In the genomic region with DNA sequence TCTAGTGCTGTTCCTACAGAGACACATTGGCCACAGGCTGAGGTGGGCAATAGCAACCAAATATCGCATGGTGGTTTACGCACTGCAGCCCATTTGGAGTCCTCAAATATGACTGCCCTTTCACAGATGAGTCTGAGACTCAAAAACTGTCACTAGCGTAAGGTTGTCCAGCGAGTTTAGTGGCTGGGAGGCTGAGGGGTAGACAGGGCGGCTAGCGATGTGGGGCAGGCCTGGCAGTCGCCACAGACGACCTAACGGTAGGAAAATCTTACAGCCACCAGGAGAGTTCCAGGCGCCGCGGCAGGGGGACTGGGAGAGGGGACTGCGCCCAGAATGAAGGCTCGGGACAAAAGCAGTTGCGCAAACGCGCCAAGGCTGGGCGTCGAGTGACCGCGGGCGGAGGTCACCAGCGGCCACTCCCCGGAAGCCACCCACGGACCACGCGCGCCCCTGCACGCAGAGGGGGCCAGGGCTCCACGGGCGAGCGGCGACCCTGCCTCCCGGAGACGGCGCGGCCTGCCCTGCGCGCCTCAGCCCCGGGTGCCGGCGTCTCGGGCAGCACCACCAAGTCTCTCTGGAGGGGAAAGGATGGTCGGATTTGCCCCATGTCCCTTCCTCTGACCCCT, we compare ENCODE assay signal across 8 cellular contexts. TPM values are rescaled to one million over a fixed set of nuclear protein-coding genes. Genes with fewer than 3 reads are reported as not detected.
DNase-seq lines count a peak whose midpoint lies in the region; ATAC-seq and TF ChIP-seq lines count a peak whose summit lies in the region.

No MANE protein-coding gene starts in this region.

- DNase-seq in ELR (ENCODE audit: low read depth): peak; percentile 55
- peak; percentile 59 for DNase-seq in WTC11 (ENCODE audit: low spot score)
- peak in 27 of 42 donors; percentile 22 to 70 (median 49) for DNase-seq in head of caudate nucleus
- no peak for DNase-seq in HPDE6-E6E7 (ENCODE audit: extremely low spot score)
- DNase-seq in activated CD8-positive, alpha-beta memory T cell treated with anti-CD3 and anti-CD28 coated beads, Interleukin-2, amount 50 U/mL, for 48 hours: no peak

- peak overlapping the region; percentile 87 for H3K4me2 ChIP-seq in parathyroid adenoma (ENCODE audit: low read length)

- no peaks in the 10 kb centered on the region for H3K36me3 ChIP-seq in parathyroid adenoma (ENCODE audit: control insufficient read depth, insufficient read depth, low read length)

- peaks cover 20% of the 10 kb centered on the region for H3K4me1 ChIP-seq in parathyroid adenoma

- H3K36me3 Mint-ChIP-seq in WTC11: peaks cover 1% of the 10 kb centered on the region; the same call in 1 of the 2 replicates

- H3K9me3 ChIP-seq in parathyroid adenoma (ENCODE audit: control insufficient read depth, low read length): no peaks in the 10 kb centered on the region

- no peak for TF ChIP-seq CTCF in WTC11 (IDR thresholded peaks at IDR 0.05)
- TF ChIP-seq CTCF in parathyroid adenoma (IDR thresholded peaks at IDR 0.05): no peak

- H2AFZ ChIP-seq in parathyroid adenoma: peak overlapping the region; percentile 91

- peaks cover 3% of the 10 kb centered on the region; the same call in 1 of the 2 replicates for H3K27me3 Mint-ChIP-seq in WTC11 (ENCODE audit: low read depth)

- peak overlapping the region; percentile 83 for H3K4me3 ChIP-seq in parathyroid adenoma (ENCODE audit: low read depth, low read length)

- CTCF ChIA-PET in WTC11 (lab: Charles Lee): no interaction called here

- intact Hi-C loops in head of caudate nucleus (cut with DNase I): loop anchor here (5.0 to 10.0 kb wide), 2 partner anchors 101 to 243 kb away; a partner anchor contains a TSS

- peaks cover 11% of the 10 kb centered on the region for H3K79me2 ChIP-seq in parathyroid adenoma

- H3K4me3 Mint-ChIP-seq in WTC11: peak overlapping the region; percentile 83

- peak overlapping the region; percentile 93 for H3K27ac ChIP-seq in parathyroid adenoma

- peak overlapping the region; percentile 79 for H3K9ac ChIP-seq in parathyroid adenoma

- H3K27ac Mint-ChIP-seq in WTC11: peak overlapping the region; percentile 91

- H3K9me3 Mint-ChIP-seq in WTC11: no peaks in the 10 kb centered on the region

- ATAC-seq in HG03045 (IDR thresholded peaks at IDR 0.05; ENCODE audit: unreplicated experiment) (peak; percentile 23), WTC11 (peak; percentile 13), HG03378 (IDR thresholded peaks at IDR 0.05; ENCODE audit: unreplicated experiment) (no peak)

- no peaks in the 10 kb centered on the region for H3K27me3 ChIP-seq in parathyroid adenoma (ENCODE audit: control insufficient read depth, insufficient read depth, low read length)

- peaks cover 44% of the 10 kb centered on the region for H3K4me1 Mint-ChIP-seq in WTC11

- POLR2A ChIA-PET in WTC11 (lab: Charles Lee): no interaction called here

TF ChIP-seq in WTC11, 78 proteins besides CTCF, POLR2A, EP300 and RAD21:
- TF ChIP-seq ZBTB21 (CRISPR knock-in tag; IDR thresholded peaks at IDR 0.05; ENCODE audit: borderline replicate concordance) (no peak), KAT7 (CRISPR knock-in tag; IDR thresholded peaks at IDR 0.05; ENCODE audit: borderline replicate concordance) (0 out of 2 replicates have a peak, but pooled peaks have one; percentile 35), NFE2L1 (CRISPR knock-in tag; IDR thresholded peaks at IDR 0.05) (0 out of 2 replicates have a peak, but pooled peaks have one; percentile 4)
TF ChIP-seq in WTC11: peak in this region for 2.

RNA-seq across cellular contexts. Expression of a gene that starts 0.7 kb away (rescaled TPM):
- 40.1 to 46.9 TPM (median 43.2 TPM) in 3 replicates for total RNA-seq in WTC11 (2021)

RNA-seq across cellular contexts. Expression of a gene that starts 7.9 kb away (rescaled TPM):
- total RNA-seq in WTC11 (2021): 20.8 to 24.2 TPM (median 22.6 TPM) in 3 replicates

Comparison
In these comparisons a context has a peak if more than half of its experiments do, and no peak if none do; other contexts are left out.
1. DNase-seq: peak in ELR (single experiment), WTC11 (single experiment) and head of caudate nucleus (27 of 42); none in HPDE6-E6E7 (single experiment) and activated CD8-positive, alpha-beta memory T cell treated with anti-CD3 and anti-CD28 coated beads, Interleukin-2, amount 50 U/mL, for 48 hours (single experiment).